ENCODE assay signal across 19 cellular contexts in the genomic region with DNA sequence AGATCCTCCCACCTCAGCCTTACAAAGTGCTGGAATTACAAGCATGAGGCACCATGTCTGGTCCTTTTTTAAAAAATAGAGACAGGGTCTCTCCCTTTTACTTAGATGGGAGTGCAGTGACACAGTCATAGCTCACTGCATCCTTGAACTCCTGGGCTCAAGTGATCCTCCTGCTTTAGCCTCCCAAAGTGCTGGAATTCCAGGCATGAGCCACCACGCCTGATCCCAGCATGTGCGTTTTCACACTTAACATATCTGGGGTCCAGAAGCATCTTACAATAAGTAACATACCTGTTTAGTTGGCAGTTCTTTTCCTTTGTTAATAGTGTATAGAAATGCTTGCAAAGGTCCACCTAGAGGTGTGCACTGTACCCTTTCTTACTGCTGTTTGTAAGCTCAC.
DNase-seq lines count a peak whose midpoint lies in the region; ATAC-seq and TF ChIP-seq lines count a peak whose summit lies in the region.
"Had no signal": no experiment of that assay in that cellular context is flagged by ENCODE, and none has a peak within 500 bp of the region (broad histone marks: within the 10 kb centered on the region; RNA-seq: fewer than 3 reads in every experiment).

No MANE protein-coding gene starts in this region.

- H3K4me3 Mint-ChIP-seq in activated naive CD4-positive, alpha-beta T cell treated with anti-CD3 and anti-CD28 coated beads, Interleukin-2, amount 10 ng/mL, durations not matched to agents 7 days and 5 days = peak overlapping the region; percentile 16
- peak overlapping the region in 1 of 3 donors; percentile 73 for H3K4me3 Mint-ChIP-seq in T-cell
- peak overlapping the region in 1 of 2 donors; percentile 51 for H3K4me3 Mint-ChIP-seq in effector memory CD8-positive, alpha-beta T cell
- H3K4me3 Mint-ChIP-seq in stimulated activated effector memory CD8-positive, alpha-beta T cell treated with anti-CD3 and anti-CD28 coated beads, Interleukin-12 subunit alpha, Interleukin-12 subunit beta, amount 100 ng/mL, for 72 hours = peak overlapping the region; percentile 48
- H3K4me3 Mint-ChIP-seq: neural progenitor cell had no signal

- H3K36me3 Mint-ChIP-seq in activated naive CD4-positive, alpha-beta T cell treated with anti-CD3 and anti-CD28 coated beads, Interleukin-2, amount 10 ng/mL, durations not matched to agents 7 days and 5 days = peaks cover 43% of the 10 kb centered on the region
- peaks cover 4 to 47% of the 10 kb centered on the region in 2 donors for H3K36me3 Mint-ChIP-seq in activated naive CD4-positive, alpha-beta T cell treated with anti-CD3 and anti-CD28 coated beads, Interleukin-2, amount 50 U/mL, for 72 hours
- peaks cover 22% of the 10 kb centered on the region for H3K36me3 Mint-ChIP-seq in T-cell
- H3K36me3 Mint-ChIP-seq in effector memory CD8-positive, alpha-beta T cell (ENCODE audit: insufficient read depth) = peaks cover 7% of the 10 kb centered on the region
- peaks cover 15% of the 10 kb centered on the region for H3K36me3 Mint-ChIP-seq in stimulated activated effector memory CD8-positive, alpha-beta T cell treated with anti-CD3 and anti-CD28 coated beads, Interleukin-12 subunit alpha, Interleukin-12 subunit beta, amount 100 ng/mL, for 72 hours
- H3K36me3 Mint-ChIP-seq: neural progenitor cell had no signal

- H3K27ac ChIP-seq in dorsolateral prefrontal cortex = no peak overlapping the region
- H3K27ac ChIP-seq: neural progenitor cell, transverse colon had no signal

- H3K9me3 Mint-ChIP-seq in activated naive CD4-positive, alpha-beta T cell treated with anti-CD3 and anti-CD28 coated beads, Interleukin-2, amount 10 ng/mL, durations not matched to agents 7 days and 5 days = no peaks in the 10 kb centered on the region
- H3K9me3 Mint-ChIP-seq in activated naive CD4-positive, alpha-beta T cell treated with anti-CD3 and anti-CD28 coated beads, Interleukin-2, amount 50 U/mL, for 72 hours = no peaks in the 10 kb centered on the region
- H3K9me3 Mint-ChIP-seq in T-cell = no peaks in the 10 kb centered on the region
- H3K9me3 Mint-ChIP-seq in effector memory CD8-positive, alpha-beta T cell = no peaks in the 10 kb centered on the region
- no peaks in the 10 kb centered on the region for H3K9me3 Mint-ChIP-seq in stimulated activated effector memory CD8-positive, alpha-beta T cell treated with anti-CD3 and anti-CD28 coated beads, Interleukin-12 subunit alpha, Interleukin-12 subunit beta, amount 100 ng/mL, for 72 hours
- H3K9me3 Mint-ChIP-seq: neural progenitor cell; stimulated activated naive CD8-positive, alpha-beta T cell treated with anti-CD3 and anti-CD28 coated beads, Interleukin-15, amount 100 ng/mL, for 72 hours had no signal

- peaks cover 90% of the 10 kb centered on the region for H3K4me1 Mint-ChIP-seq in activated naive CD4-positive, alpha-beta T cell treated with anti-CD3 and anti-CD28 coated beads, Interleukin-2, amount 10 ng/mL, durations not matched to agents 7 days and 5 days
- peaks cover 54 to 77% (median 74%) of the 10 kb centered on the region in 3 donors for H3K4me1 Mint-ChIP-seq in T-cell
- peaks cover 26 to 40% of the 10 kb centered on the region in 2 donors for H3K4me1 Mint-ChIP-seq in effector memory CD8-positive, alpha-beta T cell (ENCODE audit: low read depth in 2 of 2)
- H3K4me1 Mint-ChIP-seq in stimulated activated effector memory CD8-positive, alpha-beta T cell treated with anti-CD3 and anti-CD28 coated beads, Interleukin-12 subunit alpha, Interleukin-12 subunit beta, amount 100 ng/mL, for 72 hours = peaks cover 50% of the 10 kb centered on the region

- ATAC-seq in activated naive CD4-positive, alpha-beta T cell treated with anti-CD3 and anti-CD28 coated beads, Interleukin-2, amount 50 U/mL, for 72 hours = no peak
- ATAC-seq in T-cell (replicated peaks in 1 of 4) = no peak
- no peak for ATAC-seq in effector memory CD8-positive, alpha-beta T cell (replicated peaks)
- no peak for ATAC-seq in stimulated activated effector memory CD8-positive, alpha-beta T cell treated with anti-CD3 and anti-CD28 coated beads, Interleukin-12 subunit alpha, Interleukin-12 subunit beta, amount 100 ng/mL, for 72 hours
- no peak for ATAC-seq in SK-N-SH treated with all-trans-retinoic acid at 6 μM for 48 hours
- ATAC-seq in HG02678 (IDR thresholded peaks at IDR 0.05; ENCODE audit: unreplicated experiment) = no peak
- ATAC-seq: stimulated activated naive CD8-positive, alpha-beta T cell treated with anti-CD3 and anti-CD28 coated beads, Interleukin-15, amount 100 ng/mL, for 72 hours had no signal

- no peak for TF ChIP-seq CTCF in dorsolateral prefrontal cortex (IDR thresholded peaks at IDR 0.05 in 54 of 56, conservative IDR thresholded peaks at IDR 0.05 in 2 of 56; ENCODE audit: low read depth in 1 of 56, partially characterized antibody in 56 of 56)

- intact Hi-C loops in dorsolateral prefrontal cortex (cut with DNase I) = no loop called here

- no peak for DNase-seq in activated naive CD4-positive, alpha-beta T cell treated with anti-CD3 and anti-CD28 coated beads, Interleukin-2, amount 10 ng/mL, durations not matched to agents 7 days and 5 days
- DNase-seq in activated naive CD4-positive, alpha-beta T cell treated with anti-CD3 and anti-CD28 coated beads, Interleukin-2, amount 50 U/mL, for 72 hours (ENCODE audit: low spot score in 2 of 2) = no peak
- DNase-seq in T-cell (no peak), dorsolateral prefrontal cortex (no peak)
- DNase-seq in effector memory CD8-positive, alpha-beta T cell = no peak
- DNase-seq in stimulated activated effector memory CD8-positive, alpha-beta T cell treated with anti-CD3 and anti-CD28 coated beads, Interleukin-12 subunit alpha, Interleukin-12 subunit beta, amount 100 ng/mL, for 72 hours (ENCODE audit: low spot score in 2 of 2) = no peak
- DNase-seq: activated naive CD4-positive, alpha-beta T cell treated with Interleukin-2 at 50 U/mL for 16 hours; glutamatergic neuron; H7; NCI-H1694; NCI-H748 treated with DMSO at 0.1 percent for 48 hours; OCI-M1; SHP77; stimulated activated naive CD8-positive, alpha-beta T cell treated with anti-CD3 and anti-CD28 coated beads, Interleukin-15, amount 100 ng/mL, for 72 hours; transverse colon had no signal

- H3K27ac Mint-ChIP-seq in activated naive CD4-positive, alpha-beta T cell treated with anti-CD3 and anti-CD28 coated beads, Interleukin-2, amount 10 ng/mL, durations not matched to agents 7 days and 5 days = peak overlapping the region; percentile 92
- H3K27ac Mint-ChIP-seq in activated naive CD4-positive, alpha-beta T cell treated with anti-CD3 and anti-CD28 coated beads, Interleukin-2, amount 50 U/mL, for 72 hours = peak overlapping the region in 1 of 2 donors; percentile 91
- peak overlapping the region; percentile 83 to 94 for H3K27ac Mint-ChIP-seq in T-cell
- peak overlapping the region; percentile 57 to 62 for H3K27ac Mint-ChIP-seq in effector memory CD8-positive, alpha-beta T cell
- peak overlapping the region; percentile 81 for H3K27ac Mint-ChIP-seq in stimulated activated effector memory CD8-positive, alpha-beta T cell treated with anti-CD3 and anti-CD28 coated beads, Interleukin-12 subunit alpha, Interleukin-12 subunit beta, amount 100 ng/mL, for 72 hours

- no peaks in the 10 kb centered on the region for H3K27me3 ChIP-seq in dorsolateral prefrontal cortex
- H3K27me3 ChIP-seq: neural progenitor cell, transverse colon had no signal

- no peaks in the 10 kb centered on the region for H3K27me3 Mint-ChIP-seq in activated naive CD4-positive, alpha-beta T cell treated with anti-CD3 and anti-CD28 coated beads, Interleukin-2, amount 10 ng/mL, durations not matched to agents 7 days and 5 days
- H3K27me3 Mint-ChIP-seq in T-cell = no peaks in the 10 kb centered on the region
- H3K27me3 Mint-ChIP-seq in effector memory CD8-positive, alpha-beta T cell = no peaks in the 10 kb centered on the region
- H3K27me3 Mint-ChIP-seq: stimulated activated naive CD8-positive, alpha-beta T cell treated with anti-CD3 and anti-CD28 coated beads, Interleukin-15, amount 100 ng/mL, for 72 hours had no signal

- CTCF ChIA-PET in activated naive CD4-positive, alpha-beta T cell treated with anti-CD3 and anti-CD28 coated beads, Interleukin-2, amount 10 ng/mL, durations not matched to agents 7 days and 5 days (lab: Charles Lee) = interaction anchor here (1.2 to 1.3 kb wide), 2 partner anchors 9 to 19 kb away, joined by 3 to 5 read pairs; no protein-coding TSS in a partner anchor
- CTCF ChIA-PET in T-cell (lab: Charles Lee) = no interaction called here

- H3K4me3 ChIP-seq in dorsolateral prefrontal cortex = no peak overlapping the region
- H3K4me3 ChIP-seq: neural progenitor cell, skin epidermis, transverse colon had no signal

- POLR2A ChIA-PET in T-cell (lab: Charles Lee) = no interaction called here

TF ChIP-seq in SK-N-SH treated with all-trans-retinoic acid at 6 μM for 48 hours, 23 proteins besides CTCF, POLR2A, EP300 and RAD21 (continues in another document):
- TF ChIP-seq PPARA (CRISPR knock-in tag; IDR thresholded peaks at IDR 0.05; ENCODE audit: borderline replicate concordance) = no peak
- TF ChIP-seq GLIS3 (CRISPR knock-in tag; IDR thresholded peaks at IDR 0.05) = no peak
- TF ChIP-seq, protein P1, sequence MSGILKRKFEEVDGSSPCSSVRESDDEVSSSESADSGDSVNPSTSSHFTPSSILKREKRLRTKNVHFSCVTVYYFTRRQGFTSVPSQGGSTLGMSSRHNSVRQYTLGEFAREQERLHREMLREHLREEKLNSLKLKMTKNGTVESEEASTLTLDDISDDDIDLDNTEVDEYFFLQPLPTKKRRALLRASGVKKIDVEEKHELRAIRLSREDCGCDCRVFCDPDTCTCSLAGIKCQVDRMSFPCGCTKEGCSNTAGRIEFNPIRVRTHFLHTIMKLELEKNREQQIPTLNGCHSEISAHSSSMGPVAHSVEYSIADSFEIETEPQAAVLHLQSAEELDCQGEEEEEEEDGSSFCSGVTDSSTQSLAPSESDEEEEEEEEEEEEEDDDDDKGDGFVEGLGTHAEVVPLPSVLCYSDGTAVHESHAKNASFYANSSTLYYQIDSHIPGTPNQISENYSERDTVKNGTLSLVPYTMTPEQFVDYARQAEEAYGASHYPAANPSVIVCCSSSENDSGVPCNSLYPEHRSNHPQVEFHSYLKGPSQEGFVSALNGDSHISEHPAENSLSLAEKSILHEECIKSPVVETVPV (CRISPR knock-in tag; IDR thresholded peaks at IDR 0.05) = no peak
